8 cellular contexts compared by ENCODE assay signal in the genomic region with DNA sequence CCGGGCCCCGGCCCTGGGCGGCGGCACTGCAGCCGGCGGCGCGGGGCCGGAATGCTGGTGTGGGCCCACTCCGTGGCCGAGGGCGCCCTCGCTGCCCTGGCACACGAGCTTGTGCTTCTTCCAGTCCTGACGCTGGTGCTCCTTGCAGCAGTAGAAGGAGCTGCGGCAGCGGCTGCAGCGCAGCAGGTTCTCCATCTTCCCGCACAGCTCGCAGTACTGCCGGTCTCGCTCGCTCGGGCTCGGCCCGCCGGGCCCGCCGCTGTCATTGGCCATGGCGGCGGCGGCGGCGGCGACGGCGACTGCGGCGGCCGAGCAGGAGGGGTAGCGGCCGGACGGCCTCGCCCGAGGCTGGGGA. TPM values are rescaled to one million over a fixed set of nuclear protein-coding genes. Genes with fewer than 3 reads are reported as not detected.
DNase-seq lines count a peak whose midpoint lies in the region; ATAC-seq and TF ChIP-seq lines count a peak whose summit lies in the region.

No MANE protein-coding gene starts in this region.

- H3K9ac ChIP-seq in SU-DHL-6 (ENCODE audit: low read length) = peak overlapping the region; percentile 64
- H3K9ac ChIP-seq in liver (ENCODE audit: low read depth in 1 of 2, low read length in 2 of 2) = peak overlapping the region in 1 of 2 donors; percentile 99

- peaks cover 0 to 44% (median 32%) of the 10 kb centered on the region in 4 donors for H3K4me1 ChIP-seq in liver (ENCODE audit: control insufficient read depth in 4 of 4, insufficient read depth in 4 of 4, low read length in 3 of 4)

- peak overlapping the region; percentile 45 for H2AFZ ChIP-seq in SU-DHL-6 (ENCODE audit: low read depth, low read length, severe bottlenecking)

- H3K36me3 ChIP-seq in SU-DHL-6 (ENCODE audit: low read length) = peaks cover 4% of the 10 kb centered on the region; the same call in 1 of the 2 replicates
- no peaks in the 10 kb centered on the region for H3K36me3 ChIP-seq in liver (ENCODE audit: control insufficient read depth in 4 of 4, insufficient read depth in 3 of 4, low read depth in 1 of 4, low read length in 3 of 4)

- intact Hi-C loops in CD14-positive monocyte (cut with micrococcal nuclease) = loop anchor here (2.0 to 10.0 kb wide), 4 partner anchors 44 to 113 kb away; a partner anchor contains a TSS

- TF ChIP-seq RAD21 in liver (IDR thresholded peaks at IDR 0.05) = no peak

- peaks cover 4 to 11% of the 10 kb centered on the region in 2 donors for H3K36me3 Mint-ChIP-seq in CD14-positive monocyte

- peak overlapping the region in 3 of 7 donors; percentile 65 to 76 (median 71) for H3K27ac Mint-ChIP-seq in CD14-positive monocyte

- H3K27me3 ChIP-seq in SU-DHL-6 (ENCODE audit: low read length) = no peaks in the 10 kb centered on the region
- no peaks in the 10 kb centered on the region for H3K27me3 ChIP-seq in liver (ENCODE audit: control insufficient read depth in 4 of 4, insufficient read depth in 4 of 4, low read length in 3 of 4)

- H3K79me2 ChIP-seq in SU-DHL-6 (ENCODE audit: insufficient read depth, low read length) = peaks cover 11% of the 10 kb centered on the region; the same call in 1 of the 2 replicates

- ATAC-seq in GM18909 (IDR thresholded peaks at IDR 0.05; ENCODE audit: poor library complexity, unreplicated experiment) (peak; percentile 41), HG03139 (IDR thresholded peaks at IDR 0.05; ENCODE audit: unreplicated experiment) (peak; percentile 27)

- H3K9me3 ChIP-seq in SU-DHL-6 (ENCODE audit: insufficient read depth, low read length) (no peaks in the 10 kb centered on the region), liver (ENCODE audit: control insufficient read depth in 4 of 4, low read length in 3 of 4) (no peaks in the 10 kb centered on the region)

- H3K27ac ChIP-seq in SU-DHL-6 (ENCODE audit: low read depth, low read length) (peak overlapping the region; percentile 80), liver (ENCODE audit: low read depth in 1 of 2, low read length in 2 of 2) (peak overlapping the region; percentile 99 to 100)

- DNase-seq in CD14-positive monocyte (ENCODE audit: low spot score) (peak; percentile 50), choroid plexus epithelial cell (ENCODE audit: low read depth) (peak; percentile 54), COR-L47 (lab: John Stamatoyannopoulos, UW) (no peak)
- peak in 4 of 6 experiments; percentile 28 to 76 (median 53) for DNase-seq in stimulated activated naive CD4-positive, alpha-beta T cell (lab: John Stamatoyannopoulos, UW)

- peaks cover 15% of the 10 kb centered on the region; the same call in 1 of the 2 replicates for H3F3A ChIP-seq in SU-DHL-6 (ENCODE audit: insufficient read depth)

- peaks cover 27 to 32% (median 31%) of the 10 kb centered on the region in 3 donors for H3K27me3 Mint-ChIP-seq in CD14-positive monocyte (ENCODE audit: low read depth in 3 of 3)

- peak overlapping the region; percentile 86 for H3K4me3 Mint-ChIP-seq in CD14-positive monocyte

- no peaks in the 10 kb centered on the region for H3K9me2 ChIP-seq in SU-DHL-6 (replicated peaks; ENCODE audit: insufficient read depth, low read length)

- peak overlapping the region; percentile 62 for H3K4me3 ChIP-seq in SU-DHL-6 (ENCODE audit: insufficient read depth, low read length, poor library complexity, severe bottlenecking)
- peak overlapping the region; percentile 86 for H3K4me3 ChIP-seq in choroid plexus epithelial cell (ENCODE audit: low read depth, low read length)
- peak overlapping the region; percentile 84 to 93 (median 90) for H3K4me3 ChIP-seq in liver (ENCODE audit: low read depth in 1 of 3, low read length in 3 of 3)

- no peaks in the 10 kb centered on the region for H3K9me3 Mint-ChIP-seq in CD14-positive monocyte

- H3K4me2 ChIP-seq in SU-DHL-6 (ENCODE audit: low read depth, low read length, poor library complexity, severe bottlenecking) = peak overlapping the region; percentile 74

- H4K20me1 ChIP-seq in SU-DHL-6 (ENCODE audit: low read depth, low read length) = peaks cover 26% of the 10 kb centered on the region

- WGBS in liver = under 1% methylated on average over 45 of the region's 45 CpGs

- H3K4me1 Mint-ChIP-seq in CD14-positive monocyte = peaks cover 50% of the 10 kb centered on the region

- TF ChIP-seq CTCF in CD14-positive monocyte (IDR thresholded peaks at IDR 0.05) (no peak), SU-DHL-6 (IDR thresholded peaks at IDR 0.05; ENCODE audit: insufficient read depth, low read length, poor library complexity, severe bottlenecking) (no peak), choroid plexus epithelial cell (conservative IDR thresholded peaks at IDR 0.05; ENCODE audit: low read depth, low read length) (no peak), liver (IDR thresholded peaks at IDR 0.05; ENCODE audit: low read depth, low read length, missing input control) (no peak)

TF ChIP-seq in liver, 16 proteins besides CTCF, POLR2A, EP300 and RAD21:
- TF ChIP-seq, protein P1, sequence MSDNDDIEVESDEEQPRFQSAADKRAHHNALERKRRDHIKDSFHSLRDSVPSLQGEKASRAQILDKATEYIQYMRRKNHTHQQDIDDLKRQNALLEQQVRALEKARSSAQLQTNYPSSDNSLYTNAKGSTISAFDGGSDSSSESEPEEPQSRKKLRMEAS (IDR thresholded peaks at IDR 0.05) = no peak

RNA-seq across cellular contexts. Expression of a gene that starts 0.5 kb away (rescaled TPM):
- 10 to 100 TPM; 23.1 to 27.7 TPM for polyA plus RNA-seq in CD14-positive monocyte
- total RNA-seq in liver = 10 to 100 TPM; 26.1 to 44.8 TPM
- 10 to 100 TPM in 1 of 2 donors, 1 to 10 TPM in 1; 7.2 to 18.4 TPM for polyA plus RNA-seq in liver
